ENCODE assay signal across 21 cellular contexts in genomic region chr1:169968174-169968573, GRCh38.
"Had no signal": no experiment of that assay in that cellular context is flagged by ENCODE, and none has a peak within 500 bp of the region (broad histone marks: within the 10 kb centered on the region; RNA-seq: fewer than 3 reads in every experiment).

No MANE protein-coding gene starts in this region.

- FAIRE-seq: HepG2 had no signal

- H3K27ac ChIP-seq: KMS-11, RWPE1 had no signal

- H3K27ac Mint-ChIP-seq: T-cell had no signal

- ATAC-seq: HepG2, T-cell had no signal

- H3K4me2 ChIP-seq: KMS-11 had no signal

- H3K9me3 Mint-ChIP-seq: T-cell had no signal

- H3K4me3 Mint-ChIP-seq: T-cell had no signal

- DNase-seq: IMR-90, Kasumi-1, MM.1S, NCI-H1092 treated with DMSO at 0.1 percent for 48 hours, NCI-H1436, NCI-H187, NCI-H2029, NCI-H2081 treated with DMSO at 0.1 percent for 48 hours, NCI-H2171, NCI-H226, NCI-H446, NCI-H510A, NCI-H524 treated with DMSO at 0.1 percent for 48 hours, NCI-H69, NCI-H774, SHP77, SW 1271, T-cell had no signal

- H3K4me1 Mint-ChIP-seq: T-cell had no signal

- H3K27me3 Mint-ChIP-seq: T-cell had no signal

- H3K9ac ChIP-seq: KMS-11 had no signal
